ENCODE assay signal across 1 cellular context in genomic region chr20:1212607-1213396, GRCh38.
A peak's percentile ranks its signal among the peaks of the same experiment; 100 is the strongest.
TF ChIP-seq lines count a peak whose summit lies in the region.

No MANE protein-coding gene starts in this region.

TF ChIP-seq in HepG2, 621 proteins besides CTCF, POLR2A, EP300 and RAD21 (continued from another document and continues in another):
- no peak for TF ChIP-seq ATAD3A (CRISPR knock-in tag; IDR thresholded peaks at IDR 0.05)
- no peak for TF ChIP-seq FIP1L1 (IDR thresholded peaks at IDR 0.05; ENCODE audit: borderline replicate concordance, insufficient read depth, low read depth, low read length)
- no peak for TF ChIP-seq ZNF720 (CRISPR knock-in tag; IDR thresholded peaks at IDR 0.05)
- peak; percentile 55; the same call in 1 of the 2 replicates for TF ChIP-seq ZBTB49 (CRISPR knock-in tag; IDR thresholded peaks at IDR 0.05; ENCODE audit: borderline replicate concordance)
- no peak for TF ChIP-seq SNAPC4 (CRISPR knock-in tag; IDR thresholded peaks at IDR 0.05)
- TF ChIP-seq ZBTB33 (CRISPR knock-in tag; IDR thresholded peaks at IDR 0.05): peak; percentile 23; the same call in 1 of the 2 replicates
- no peak; the same call in 1 of the 2 replicates for TF ChIP-seq ZFP90 (CRISPR knock-in tag; IDR thresholded peaks at IDR 0.05; ENCODE audit: borderline replicate concordance)
- no peak for TF ChIP-seq PRPF4 (IDR thresholded peaks at IDR 0.05; ENCODE audit: low read depth, low read length, poor library complexity, severe bottlenecking)
- TF ChIP-seq SIN3A (IDR thresholded peaks at IDR 0.05; ENCODE audit: borderline replicate concordance, low read depth, low read length): no peak
- no peak for TF ChIP-seq ZNF296 (CRISPR knock-in tag; conservative IDR thresholded peaks at IDR 0.05)
- peak; percentile 53 for TF ChIP-seq ARID5B (CRISPR knock-in tag; IDR thresholded peaks at IDR 0.05)
- TF ChIP-seq DNMT1 (CRISPR knock-in tag; IDR thresholded peaks at IDR 0.05): no peak
- no peak for TF ChIP-seq RCOR2 (CRISPR knock-in tag; IDR thresholded peaks at IDR 0.05)
- TF ChIP-seq ZNF329 (CRISPR knock-in tag; IDR thresholded peaks at IDR 0.05; ENCODE audit: low read depth): no peak
- no peak for TF ChIP-seq ZNF672 (CRISPR knock-in tag; IDR thresholded peaks at IDR 0.05)
- no peak for TF ChIP-seq ZNF816 (CRISPR knock-in tag; IDR thresholded peaks at IDR 0.05; ENCODE audit: borderline replicate concordance)
- 0 out of 2 replicates have a peak, but pooled peaks have one; percentile 82 for TF ChIP-seq ZIK1 (CRISPR knock-in tag; IDR thresholded peaks at IDR 0.05; ENCODE audit: borderline replicate concordance, low read depth)
- 0 out of 2 replicates have a peak, but pooled peaks have one; percentile 30 for TF ChIP-seq ZHX1 (CRISPR knock-in tag; IDR thresholded peaks at IDR 0.05; ENCODE audit: low read depth)
- no peak for TF ChIP-seq CHD4 (IDR thresholded peaks at IDR 0.05; ENCODE audit: borderline replicate concordance, low read length)
- no peak for TF ChIP-seq ZNF432 (CRISPR knock-in tag; IDR thresholded peaks at IDR 0.05; ENCODE audit: borderline replicate concordance)
- peak; percentile 79; the same call in 1 of the 2 replicates for TF ChIP-seq ATF2 (CRISPR knock-in tag; IDR thresholded peaks at IDR 0.05)
- no peak for TF ChIP-seq ZNF30 (CRISPR knock-in tag; IDR thresholded peaks at IDR 0.05)
- TF ChIP-seq FOXC1 (CRISPR knock-in tag; IDR thresholded peaks at IDR 0.05; ENCODE audit: borderline replicate concordance): peak; percentile 63; the same call in 1 of the 2 replicates
- no peak for TF ChIP-seq SKI (IDR thresholded peaks at IDR 0.05; ENCODE audit: partially characterized antibody)
- TF ChIP-seq ZSCAN30 (CRISPR knock-in tag; IDR thresholded peaks at IDR 0.05): no peak
- TF ChIP-seq GTF2F1 (IDR thresholded peaks at IDR 0.05; ENCODE audit: low read length): peak; percentile 67; the same call in 1 of the 2 replicates
- no peak for TF ChIP-seq ZBTB2 (CRISPR knock-in tag; IDR thresholded peaks at IDR 0.05; ENCODE audit: low read depth)
- TF ChIP-seq ZSCAN22 (CRISPR knock-in tag; IDR thresholded peaks at IDR 0.05): no peak
- TF ChIP-seq ZBTB10 (CRISPR knock-in tag; IDR thresholded peaks at IDR 0.05; ENCODE audit: borderline replicate concordance): no peak
- TF ChIP-seq SRSF9 (IDR thresholded peaks at IDR 0.05; ENCODE audit: borderline replicate concordance, insufficient read depth, low read depth, low read length, poor library complexity, severe bottlenecking): no peak
- no peak for TF ChIP-seq RFX5 (IDR thresholded peaks at IDR 0.05; ENCODE audit: low read depth, low read length)
- no peak for TF ChIP-seq ZSCAN20 (CRISPR knock-in tag; IDR thresholded peaks at IDR 0.05; ENCODE audit: borderline replicate concordance)
- peak; percentile 61 for TF ChIP-seq FOXA3 (CRISPR knock-in tag; IDR thresholded peaks at IDR 0.05)
- TF ChIP-seq SAP130 (CRISPR knock-in tag; IDR thresholded peaks at IDR 0.05; ENCODE audit: low read depth): peak; percentile 45
